10 cellular contexts compared by ENCODE assay signal in genomic region chr3:18649666-18650363, GRCh38.
DNase-seq lines count a peak whose midpoint lies in the region; ATAC-seq lines count a peak whose summit lies in the region.
"Had no signal": no experiment of that assay in that cellular context is flagged by ENCODE, and none has a peak within 500 bp of the region (broad histone marks: within the 10 kb centered on the region; RNA-seq: fewer than 3 reads in every experiment).

No MANE protein-coding gene starts in this region.

- ATAC-seq in GM18870 (IDR thresholded peaks at IDR 0.05; ENCODE audit: unreplicated experiment) (peak; percentile 89), HG02588 (IDR thresholded peaks at IDR 0.05; ENCODE audit: unreplicated experiment) (peak; percentile 87)

- peak; percentile 2 for DNase-seq in NAMALWA (ENCODE audit: low spot score)
- DNase-seq in stimulated activated CD4-positive, alpha-beta T cell treated with anti-CD3 and anti-CD28 coated beads, Interleukin-1b, Interleukin-23, amount 100 ng/mL, for 24 hours (ENCODE audit: low read depth in 4 of 4, low spot score in 1 of 4), result peak in 3 of 4 experiments; percentile 33 to 52 (median 36)
- no peak for DNase-seq in cortex of kidney (lab: John Stamatoyannopoulos, UW)
- no peak for DNase-seq in HuH-7 (ENCODE audit: low spot score)
- no peak for DNase-seq in NCI-H748 treated with DMSO at 0.1 percent for 48 hours (lab: John Stamatoyannopoulos, UW)
- no peak for DNase-seq in GDM1 (lab: John Stamatoyannopoulos, UW)
- DNase-seq: GF-D8, SK-N-SH had no signal

Comparison
In these comparisons a context has a peak if more than half of its experiments do, and no peak if none do; other contexts are left out.
1. DNase-seq: peak in NAMALWA (single experiment) and stimulated activated CD4-positive, alpha-beta T cell treated with anti-CD3 and anti-CD28 coated beads, Interleukin-1b, Interleukin-23, amount 100 ng/mL, for 24 hours (3 of 4); none in cortex of kidney (single experiment), HuH-7 (single experiment), NCI-H748 treated with DMSO at 0.1 percent for 48 hours (single experiment) and GDM1 (single experiment).